Comparison of ENCODE assay signal across 1 cellular context in the genomic region with DNA sequence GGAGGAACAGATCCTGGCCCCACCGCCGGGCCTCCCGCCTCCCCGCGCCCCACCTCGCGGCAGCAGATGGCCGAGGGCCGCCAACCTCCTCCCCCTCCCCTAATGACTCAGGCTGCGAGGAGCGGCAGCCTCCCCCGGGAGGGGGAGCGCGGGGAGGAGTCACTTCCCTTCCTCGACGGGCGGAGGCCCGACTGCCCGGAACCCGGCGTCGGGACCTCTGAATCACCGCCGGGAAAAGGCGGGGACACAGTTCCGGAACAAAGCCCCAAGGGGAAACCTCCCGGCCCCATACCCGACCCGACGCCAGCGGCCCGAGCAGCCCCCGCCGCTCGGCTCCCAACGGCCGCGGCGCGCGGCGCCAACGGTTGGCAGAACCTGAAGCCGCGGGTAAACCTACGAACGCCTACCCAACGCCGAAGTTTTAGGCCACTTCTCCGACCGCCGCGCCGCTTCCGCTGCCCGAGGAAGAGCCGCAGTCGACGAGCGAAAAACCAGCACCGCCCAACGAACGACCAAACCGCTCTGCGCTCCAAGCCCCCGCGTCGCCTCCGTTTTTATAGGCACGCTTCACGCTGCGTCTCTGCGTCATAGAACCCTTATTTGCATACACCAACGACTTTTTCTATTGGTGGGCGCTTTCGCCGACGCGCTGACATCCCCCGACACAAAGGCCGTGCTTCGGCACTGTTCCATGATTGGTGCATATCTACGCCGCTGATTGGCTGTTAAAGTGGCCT.
A peak's percentile ranks its signal among the peaks of the same experiment; 100 is the strongest.
TF ChIP-seq lines count a peak whose summit lies in the region.

No MANE protein-coding gene starts in this region.

TF ChIP-seq in HepG2, 621 proteins besides CTCF, POLR2A, EP300 and RAD21 (continued from another document and continues in another):
- TF ChIP-seq ZNF770 (CRISPR knock-in tag; IDR thresholded peaks at IDR 0.05) (peak; percentile 72), ZNF777 (CRISPR knock-in tag; IDR thresholded peaks at IDR 0.05) (peak; percentile 88), ZNF121 (CRISPR knock-in tag; IDR thresholded peaks at IDR 0.05) (no peak; the same call in 1 of the 2 replicates), AKNA (CRISPR knock-in tag; IDR thresholded peaks at IDR 0.05; ENCODE audit: borderline replicate concordance) (no peak), KAT2B (IDR thresholded peaks at IDR 0.05; ENCODE audit: borderline replicate concordance, low read depth, low read length) (0 out of 2 replicates have a peak, but pooled peaks have one; percentile 9), ZNF383 (CRISPR knock-in tag; IDR thresholded peaks at IDR 0.05; ENCODE audit: borderline replicate concordance) (0 out of 2 replicates have a peak, but pooled peaks have one; percentile 37), ZNF33B (CRISPR knock-in tag; IDR thresholded peaks at IDR 0.05) (peak; percentile 93), CREM (IDR thresholded peaks at IDR 0.05) (peak; percentile 96), CREM (CRISPR knock-in tag; IDR thresholded peaks at IDR 0.05) (peak; percentile 45; the same call in 1 of the 2 replicates), POGK (CRISPR knock-in tag; conservative IDR thresholded peaks at IDR 0.05) (peak; percentile 94), KLF9 (CRISPR knock-in tag; IDR thresholded peaks at IDR 0.05; ENCODE audit: low read depth) (peak; percentile 89; the same call in 1 of the 2 replicates), ZBTB3 (CRISPR knock-in tag; IDR thresholded peaks at IDR 0.05; ENCODE audit: borderline replicate concordance, low read depth) (no peak; the same call in 1 of the 2 replicates), ZBTB20 (CRISPR knock-in tag; IDR thresholded peaks at IDR 0.05; ENCODE audit: borderline replicate concordance, low read depth) (peak; percentile 87; the same call in 1 of the 2 replicates), PHF8 (CRISPR knock-in tag; IDR thresholded peaks at IDR 0.05) (peak; percentile 86), KDM6A (CRISPR knock-in tag; IDR thresholded peaks at IDR 0.05; ENCODE audit: low read depth) (0 out of 2 replicates have a peak, but pooled peaks have one; percentile 11), NFATC3 (CRISPR knock-in tag; IDR thresholded peaks at IDR 0.05) (peak; percentile 77; the same call in 1 of the 2 replicates), ZFY (CRISPR knock-in tag; IDR thresholded peaks at IDR 0.05) (peak; percentile 92), RNF2 (conservative IDR thresholded peaks at IDR 0.05; ENCODE audit: low read depth) (peak; percentile 68; the same call in 1 of the 2 replicates), ZNF143 (CRISPR knock-in tag; IDR thresholded peaks at IDR 0.05) (peak; percentile 68), CC2D1A (CRISPR knock-in tag; IDR thresholded peaks at IDR 0.05) (no peak), ZNF224 (CRISPR knock-in tag; IDR thresholded peaks at IDR 0.05) (no peak), TBX3 (IDR thresholded peaks at IDR 0.05; ENCODE audit: borderline replicate concordance) (peak; percentile 33; the same call in 1 of the 2 replicates), ZNF18 (CRISPR knock-in tag; IDR thresholded peaks at IDR 0.05; ENCODE audit: insufficient replicate concordance) (no peak), ELF4 (CRISPR knock-in tag; IDR thresholded peaks at IDR 0.05; ENCODE audit: borderline replicate concordance) (peak; percentile 86; the same call in 1 of the 2 replicates), SRF (IDR thresholded peaks at IDR 0.05; ENCODE audit: low read depth, low read length) (no peak), ZNF782 (CRISPR knock-in tag; IDR thresholded peaks at IDR 0.05; ENCODE audit: borderline replicate concordance) (peak; percentile 44; the same call in 1 of the 2 replicates), ZNF75D (CRISPR knock-in tag; IDR thresholded peaks at IDR 0.05; ENCODE audit: borderline replicate concordance) (0 out of 2 replicates have a peak, but pooled peaks have one; percentile 93), CEBPB (IDR thresholded peaks at IDR 0.05; ENCODE audit: borderline replicate concordance, low read depth, low read length) (no peak), ZNF850 (CRISPR knock-in tag; conservative IDR thresholded peaks at IDR 0.05) (no peak), ZNF274 (CRISPR knock-in tag; IDR thresholded peaks at IDR 0.05) (peak; percentile 81; the same call in 1 of the 2 replicates), STAT5B (CRISPR knock-in tag; IDR thresholded peaks at IDR 0.05) (peak; percentile 96), ZMYM4 (CRISPR knock-in tag; IDR thresholded peaks at IDR 0.05) (peak; percentile 98), ZNF496 (CRISPR knock-in tag; IDR thresholded peaks at IDR 0.05; ENCODE audit: insufficient replicate concordance) (no peak), HOXD1 (CRISPR knock-in tag; IDR thresholded peaks at IDR 0.05) (no peak), ZNF296 (CRISPR knock-in tag; conservative IDR thresholded peaks at IDR 0.05) (no peak), THAP7 (CRISPR knock-in tag; IDR thresholded peaks at IDR 0.05) (peak; percentile 66; the same call in 1 of the 2 replicates), KMT2A (CRISPR knock-in tag; IDR thresholded peaks at IDR 0.05) (peak; percentile 85; the same call in 1 of the 2 replicates), MED8 (CRISPR knock-in tag; IDR thresholded peaks at IDR 0.05; ENCODE audit: insufficient replicate concordance) (no peak), ZNF3 (CRISPR knock-in tag; IDR thresholded peaks at IDR 0.05) (no peak), ZNF468 (CRISPR knock-in tag; IDR thresholded peaks at IDR 0.05) (0 out of 2 replicates have a peak, but pooled peaks have one; percentile 80), ZFP90 (CRISPR knock-in tag; IDR thresholded peaks at IDR 0.05; ENCODE audit: borderline replicate concordance) (peak; percentile 77; the same call in 1 of the 2 replicates), ZNF678 (CRISPR knock-in tag; IDR thresholded peaks at IDR 0.05) (no peak; the same call in 1 of the 2 replicates)
- TF ChIP-seq, protein P1, sequence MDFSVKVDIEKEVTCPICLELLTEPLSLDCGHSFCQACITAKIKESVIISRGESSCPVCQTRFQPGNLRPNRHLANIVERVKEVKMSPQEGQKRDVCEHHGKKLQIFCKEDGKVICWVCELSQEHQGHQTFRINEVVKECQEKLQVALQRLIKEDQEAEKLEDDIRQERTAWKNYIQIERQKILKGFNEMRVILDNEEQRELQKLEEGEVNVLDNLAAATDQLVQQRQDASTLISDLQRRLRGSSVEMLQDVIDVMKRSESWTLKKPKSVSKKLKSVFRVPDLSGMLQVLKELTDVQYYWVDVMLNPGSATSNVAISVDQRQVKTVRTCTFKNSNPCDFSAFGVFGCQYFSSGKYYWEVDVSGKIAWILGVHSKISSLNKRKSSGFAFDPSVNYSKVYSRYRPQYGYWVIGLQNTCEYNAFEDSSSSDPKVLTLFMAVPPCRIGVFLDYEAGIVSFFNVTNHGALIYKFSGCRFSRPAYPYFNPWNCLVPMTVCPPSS (IDR thresholded peaks at IDR 0.05), result no peak
- TF ChIP-seq, protein P2, sequence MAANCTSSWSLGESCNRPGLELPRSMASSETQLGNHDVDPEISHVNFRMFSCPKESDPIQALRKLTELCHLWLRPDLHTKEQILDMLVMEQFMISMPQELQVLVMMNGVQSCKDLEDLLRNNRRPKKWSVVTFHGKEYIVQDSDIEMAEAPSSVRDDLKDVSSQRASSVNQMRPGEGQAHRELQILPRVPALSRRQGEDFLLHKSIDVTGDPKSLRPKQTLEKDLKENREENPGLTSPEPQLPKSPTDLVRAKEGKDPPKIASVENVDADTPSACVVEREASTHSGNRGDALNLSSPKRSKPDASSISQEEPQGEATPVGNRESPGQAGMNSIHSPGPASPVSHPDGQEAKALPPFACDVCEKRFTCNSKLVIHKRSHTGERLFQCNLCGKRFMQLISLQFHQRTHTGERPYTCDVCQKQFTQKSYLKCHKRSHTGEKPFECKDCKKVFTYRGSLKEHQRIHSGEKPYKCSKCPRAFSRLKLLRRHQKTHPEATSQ (CRISPR knock-in tag; IDR thresholded peaks at IDR 0.05; ENCODE audit: borderline replicate concordance), result no peak
- TF ChIP-seq, protein P3, sequence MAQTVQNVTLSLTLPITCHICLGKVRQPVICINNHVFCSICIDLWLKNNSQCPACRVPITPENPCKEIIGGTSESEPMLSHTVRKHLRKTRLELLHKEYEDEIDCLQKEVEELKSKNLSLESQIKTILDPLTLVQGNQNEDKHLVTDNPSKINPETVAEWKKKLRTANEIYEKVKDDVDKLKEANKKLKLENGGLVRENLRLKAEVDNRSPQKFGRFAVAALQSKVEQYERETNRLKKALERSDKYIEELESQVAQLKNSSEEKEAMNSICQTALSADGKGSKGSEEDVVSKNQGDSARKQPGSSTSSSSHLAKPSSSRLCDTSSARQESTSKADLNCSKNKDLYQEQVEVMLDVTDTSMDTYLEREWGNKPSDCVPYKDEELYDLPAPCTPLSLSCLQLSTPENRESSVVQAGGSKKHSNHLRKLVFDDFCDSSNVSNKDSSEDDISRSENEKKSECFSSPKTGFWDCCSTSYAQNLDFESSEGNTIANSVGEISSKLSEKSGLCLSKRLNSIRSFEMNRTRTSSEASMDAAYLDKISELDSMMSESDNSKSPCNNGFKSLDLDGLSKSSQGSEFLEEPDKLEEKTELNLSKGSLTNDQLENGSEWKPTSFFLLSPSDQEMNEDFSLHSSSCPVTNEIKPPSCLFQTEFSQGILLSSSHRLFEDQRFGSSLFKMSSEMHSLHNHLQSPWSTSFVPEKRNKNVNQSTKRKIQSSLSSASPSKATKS (CRISPR knock-in tag; IDR thresholded peaks at IDR 0.05), result no peak
